8 cellular contexts compared by ENCODE assay signal in the genomic region with DNA sequence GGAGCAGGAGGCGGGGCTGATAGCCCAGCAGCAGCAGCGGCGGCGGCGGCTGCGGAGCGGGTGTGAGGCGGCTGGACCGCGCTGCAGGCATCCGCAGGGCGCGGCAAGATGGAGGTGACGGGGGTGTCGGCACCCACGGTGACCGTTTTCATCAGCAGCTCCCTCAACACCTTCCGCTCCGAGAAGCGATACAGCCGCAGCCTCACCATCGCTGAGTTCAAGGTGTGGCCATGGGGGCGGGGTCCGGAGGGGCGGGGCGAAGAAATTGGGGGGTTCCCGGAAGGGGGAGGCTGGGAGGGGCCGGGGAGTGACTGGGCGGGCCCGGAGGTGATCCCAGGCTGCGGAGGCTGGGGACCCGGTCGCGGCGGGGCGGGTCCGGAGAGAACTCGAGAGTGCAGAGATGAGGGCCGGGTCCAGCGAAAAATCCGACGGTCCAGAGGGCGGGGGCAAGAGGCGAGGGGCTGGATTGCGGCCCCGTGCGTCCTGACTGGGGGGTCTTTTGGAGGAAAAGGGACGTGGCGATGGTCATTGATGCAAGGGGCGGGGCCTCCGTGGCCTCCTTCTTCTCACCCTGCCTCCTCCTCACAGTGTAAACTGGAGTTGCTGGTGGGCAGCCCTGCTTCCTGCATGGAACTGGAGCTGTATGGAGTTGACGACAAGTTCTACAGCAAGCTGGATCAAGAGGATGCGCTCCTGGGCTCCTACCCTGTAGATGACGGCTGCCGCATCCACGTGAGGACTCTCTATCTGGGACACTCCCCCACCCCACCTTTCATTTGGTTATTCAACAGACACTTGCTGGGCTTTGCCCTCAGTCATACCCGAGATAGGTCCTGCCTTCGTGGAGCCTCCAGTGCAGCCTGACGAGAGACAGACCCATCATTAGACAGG. TPM values are rescaled to one million over a fixed set of nuclear protein-coding genes. Genes with fewer than 3 reads are reported as not detected.
DNase-seq lines count a peak whose midpoint lies in the region; ATAC-seq, FAIRE-seq and TF ChIP-seq lines count a peak whose summit lies in the region.

A gene with protein sequence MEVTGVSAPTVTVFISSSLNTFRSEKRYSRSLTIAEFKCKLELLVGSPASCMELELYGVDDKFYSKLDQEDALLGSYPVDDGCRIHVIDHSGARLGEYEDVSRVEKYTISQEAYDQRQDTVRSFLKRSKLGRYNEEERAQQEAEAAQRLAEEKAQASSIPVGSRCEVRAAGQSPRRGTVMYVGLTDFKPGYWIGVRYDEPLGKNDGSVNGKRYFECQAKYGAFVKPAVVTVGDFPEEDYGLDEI (plus strand): TSS at position 16 of the 891 bp plus-strand sequence. CDS start 93 bp downstream, at position 109.

- peak; percentile 36 for ATAC-seq in GM19023 (IDR thresholded peaks at IDR 0.05; ENCODE audit: unreplicated experiment)
- peak; percentile 68 for ATAC-seq in K562

- H3K36me3 ChIP-seq in K562 (ENCODE audit: control insufficient read depth, insufficient read depth, low read length) (peaks cover 24% of the 10 kb centered on the region; the same call in 2 of the 3 replicates), kidney (ENCODE audit: control insufficient read depth in 1 of 2, insufficient read depth in 2 of 2, low read length in 2 of 2) (peaks cover 5 to 24% of the 10 kb centered on the region in 2 donors)

- H2AFZ ChIP-seq in K562 (ENCODE audit: low read depth, low read length): peak within 1 kb of the TSS; percentile 97

- TF ChIP-seq POLR2A in K562 (conservative IDR thresholded peaks at IDR 0.05): 0 out of 2 replicates have a peak, but pooled peaks have one; percentile 16

- no peaks in the 10 kb centered on the region for H3K9me3 ChIP-seq in K562 (replicated peaks; ENCODE audit: control insufficient read depth, insufficient read depth, low read depth, low read length)
- no peaks in the 10 kb centered on the region for H3K9me3 ChIP-seq in kidney (ENCODE audit: control insufficient read depth in 1 of 2, low read length in 2 of 2)

- WGBS in K562 (ENCODE audit: insufficient coverage, low coverage, missing lambda C conversion rate): 3% methylated on average over 30 of the region's 59 CpGs

- DNase-seq in HUDEP-2 (lab: John Stamatoyannopoulos, UW; ENCODE audit: unreplicated experiment in 76 of 76) (peak in 44 of 76 experiments; percentile 33 to 95 (median 87)), T-helper 9 cell (peak; percentile 95), K562 (ENCODE audit: extremely low read depth in 1 of 4, low spot score in 3 of 4) (peak; percentile 82 to 94 (median 92)), kidney (peak; percentile 95), ACHN (no peak)
- DNase-seq in stimulated activated CD4-positive, alpha-beta T cell treated with anti-CD3 and anti-CD28 coated beads, Interleukin-2, amount 100 ng/mL, for 4 hours (ENCODE audit: low read depth): peak; percentile 87

- peak within 1 kb of the TSS; percentile 86 for H3K27ac ChIP-seq in 22Rv1
- H3K27ac ChIP-seq in K562 (ENCODE audit: extremely low read depth, low read depth, low read length): peak within 1 kb of the TSS; percentile 74
- H3K27ac ChIP-seq in kidney (ENCODE audit: low read depth in 2 of 2, low read length in 2 of 2): peak within 1 kb of the TSS; percentile 84 to 93

- no peaks in the 10 kb centered on the region for H3K27me3 ChIP-seq in K562 (ENCODE audit: control insufficient read depth in 2 of 2, insufficient read depth in 2 of 2, low read length in 2 of 2)

- no peaks in the 10 kb centered on the region; the same call in 1 of the 2 replicates for H4K20me1 ChIP-seq in K562 (replicated peaks; ENCODE audit: control insufficient read depth, insufficient read depth, low read length)

- FAIRE-seq in K562 (lab: Jason Lieb, UNC) (no peak), kidney (lab: Jason Lieb, UNC) (no peak)

- H3K9ac ChIP-seq in K562 (ENCODE audit: insufficient read depth in 1 of 2, low read depth in 2 of 2, low read length in 2 of 2) (peak within 1 kb of the TSS; percentile 73 to 91), kidney (ENCODE audit: low read length in 2 of 2) (peak within 1 kb of the TSS; percentile 84 to 98)

- peaks cover 14% of the 10 kb centered on the region for H3K79me2 ChIP-seq in K562 (ENCODE audit: control insufficient read depth, insufficient read depth, low read length)

- H3K4me2 ChIP-seq in K562 (ENCODE audit: insufficient read depth, low read length): peak within 1 kb of the TSS; percentile 96

- in situ Hi-C loops in K562 (cut with MboI): no loop called here
- in situ Hi-C loops in ACHN (cut with HindIII; ENCODE audit: low pct_ligation_motif_present, low pct_unique_long_range_greater_than_20kb, low sequenced_read_pairs): no loop called here

- no peak for TF ChIP-seq EP300 in K562 (IDR thresholded peaks at IDR 0.05; ENCODE audit: low read length)

- H3K4me3 ChIP-seq in K562 (peak within 1 kb of the TSS; percentile 62), kidney (ENCODE audit: low read length in 2 of 2) (peak within 1 kb of the TSS; percentile 97 to 98)

- POLR2A ChIA-PET in K562 (lab: Yijun Ruan, JAX): interaction anchor here (0.6 to 1.5 kb wide), 7 partner anchors 10 to 102 kb away, joined by 3 to 6 read pairs (median 3); partner anchors contain the start of gene ALKBH6

- TF ChIP-seq RAD21 in K562 (CRISPR knock-in tag; conservative IDR thresholded peaks at IDR 0.05 in 1 of 2, IDR thresholded peaks at IDR 0.05 in 1 of 2): no peak

- CTCF ChIA-PET in K562 (lab: Yijun Ruan, JAX; ENCODE audit: low intra/inter-chr PET ratio): no interaction called here

- no peaks in the 10 kb centered on the region for H3K9me1 ChIP-seq in K562 (ENCODE audit: control insufficient read depth, insufficient read depth, low read length)

- no peak for TF ChIP-seq CTCF in 22Rv1 (IDR thresholded peaks at IDR 0.05)
- TF ChIP-seq CTCF in K562 (IDR thresholded peaks at IDR 0.05 in 2 of 3, conservative IDR thresholded peaks at IDR 0.05 in 1 of 3; ENCODE audit: insufficient read depth in 2 of 3, low read depth in 1 of 3, low read length in 3 of 3): no peak
- TF ChIP-seq CTCF in kidney (IDR thresholded peaks at IDR 0.05; ENCODE audit: borderline replicate concordance, extremely low read depth, insufficient read depth): no peak

- H3K4me1 ChIP-seq in K562 (replicated peaks in 1 of 2; ENCODE audit: control insufficient read depth in 2 of 2, insufficient read depth in 2 of 2, low read length in 2 of 2) (peaks cover 5 to 42% of the 10 kb centered on the region in 2 experiments; a peak in 3 of 5 replicates), kidney (ENCODE audit: control insufficient read depth in 1 of 2, insufficient read depth in 1 of 2, low read depth in 1 of 2, low read length in 2 of 2) (peaks cover 4 to 18% of the 10 kb centered on the region in 2 donors)

- TSS peak; percentile 60 for BruUV-seq in K562 (replicated peaks; lab: Mats Ljungman, UMichigan)

- intact Hi-C loops in K562 (cut with micrococcal nuclease) (loop anchor here (1.0 to 10.0 kb wide), 3 partner anchors 23 to 121 kb away; partner anchors contain the start of gene SDHAF1), kidney (cut with DNase I) (no loop called here)

TF ChIP-seq in K562, 482 proteins besides CTCF, POLR2A, EP300 and RAD21 (continues in another document):
- 0 out of 4 replicates have a peak, but pooled peaks of 1 of the 2 experiments have one; percentile 17 for TF ChIP-seq SRF (CRISPR knock-in tag; IDR thresholded peaks at IDR 0.05)
- TF ChIP-seq SIN3B (IDR thresholded peaks at IDR 0.05; ENCODE audit: low read depth): 0 out of 2 replicates have a peak, but pooled peaks have one; percentile 27
- peak; percentile 22 to 44 for TF ChIP-seq E2F6 (IDR thresholded peaks at IDR 0.05; ENCODE audit: borderline replicate concordance in 1 of 2, extremely low read depth in 1 of 2, insufficient read depth in 1 of 2, insufficient read length in 1 of 2, low read depth in 1 of 2, low read length in 1 of 2, poor library complexity in 1 of 2, severe bottlenecking in 1 of 2)
- no peak for TF ChIP-seq ZNF75A (CRISPR knock-in tag; IDR thresholded peaks at IDR 0.05)
- TF ChIP-seq VEZF1 (CRISPR knock-in tag; IDR thresholded peaks at IDR 0.05): peak; percentile 93

RNA-seq across cellular contexts. Expression of the gene that starts here (rescaled TPM):
- 14.8 and 29.2 TPM in 2 replicates for total RNA-seq in K562 (2011; cell fraction: chromatin; rRNA removed; ENCODE audit: low replicate concordance)
- 22.8 and 26.1 TPM in 2 replicates for total RNA-seq in K562 (2011; cell fraction: nucleolus; rRNA removed)
- total RNA-seq in K562 (2011; cell fraction: nucleoplasm; rRNA removed): 20.6 and 22.5 TPM in 2 replicates
- total RNA-seq in K562 (2014; rRNA removed): 99.0 and 115 TPM in 2 replicates
- total RNA-seq in K562 (2014; rRNA removed; fragmentation: Illumina TruSeq; extraction: Trizol): 38.2 and 47.7 TPM in 2 replicates
- 57.2 and 58.9 TPM in 2 replicates for total RNA-seq in K562 (2015; rRNA removed; fragmentation: Illumina TruSeq; extraction: Trizol)
- total RNA-seq in K562 (2021): 71.0 and 79.5 TPM in 2 replicates
- 48.6 and 62.4 TPM in 2 replicates for polyA plus RNA-seq in K562 (2011; rRNA removed)
- 85.7 and 124 TPM in 2 replicates for polyA plus RNA-seq in K562 (2011; cell fraction: cytosol; rRNA removed)
- 36.5 and 40.8 TPM in 2 replicates for polyA plus RNA-seq in K562 (2011; cell fraction: nucleus; rRNA removed)
- 79.3 and 106 TPM in 2 replicates for polyA plus RNA-seq in K562 (2012)
- 57.8 and 66.5 TPM in 2 replicates for polyA plus RNA-seq in K562 (2014; fragmentation: Illumina TruSeq; extraction: Trizol)
- 1 to 10 TPM; 3.5 to 5.3 TPM for polyA plus RNA-seq in K562 (2014; fragmentation: Nextera tagmentation; extraction: Ambion mirVana)
- 109 TPM in 2 replicates for polyA plus RNA-seq in K562 (2014; rRNA removed)
- polyA minus RNA-seq in K562 (2011; rRNA and poly(A)+ RNA removed): 30.6 and 46.9 TPM in 2 replicates
- 25.7 and 30.2 TPM in 2 replicates for polyA minus RNA-seq in K562 (2011; cell fraction: cytosol; rRNA and poly(A)+ RNA removed)
- 5.1 and 10.3 TPM in 2 replicates for polyA minus RNA-seq in K562 (2011; cell fraction: nucleus; rRNA and poly(A)+ RNA removed)
- total RNA-seq in kidney: 144 TPM
- 242 TPM for polyA plus RNA-seq in kidney (ENCODE audit: insufficient read depth, low read depth, low replicate concordance)
